ENCODE assay signal across 19 cellular contexts in the genomic region with DNA sequence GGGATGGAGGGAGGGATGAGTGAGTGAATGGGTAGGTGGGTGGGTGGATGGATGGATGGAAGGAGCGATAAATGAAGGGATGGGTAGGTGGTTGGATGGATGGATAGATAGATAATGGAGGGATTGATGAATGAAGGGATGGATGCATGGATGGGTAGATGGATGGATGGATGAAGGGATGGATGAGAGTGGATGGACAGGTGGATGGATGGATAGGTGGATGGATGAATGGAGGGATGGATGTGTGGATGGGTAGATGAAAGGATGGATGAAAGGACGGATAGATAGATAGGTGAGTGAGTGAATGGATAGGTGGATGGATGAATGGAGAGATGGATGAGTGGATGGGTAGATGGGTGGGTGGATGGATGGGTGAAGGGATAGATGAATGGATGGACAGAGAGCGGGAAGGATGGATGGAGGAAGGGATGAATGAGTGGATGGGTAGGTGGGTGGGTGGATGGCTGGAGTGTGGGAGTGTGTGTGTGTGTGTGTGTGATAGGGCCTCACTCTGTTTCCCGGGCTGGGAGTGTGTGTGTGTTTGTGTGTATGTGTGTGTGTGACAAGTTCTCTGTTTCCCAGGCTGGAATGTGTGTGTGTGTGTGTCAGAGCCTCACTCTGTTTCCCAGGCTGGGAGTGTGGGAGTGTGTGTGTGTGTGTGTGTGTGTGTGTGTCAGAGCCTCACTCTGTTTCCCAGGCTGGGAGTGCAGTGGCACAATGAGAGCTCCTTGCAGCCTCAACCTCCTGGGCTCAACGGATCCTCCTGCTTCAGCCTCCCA. TPM values are rescaled to one million over a fixed set of nuclear protein-coding genes. Genes with fewer than 3 reads are reported as not detected.
A peak's percentile ranks its signal among the peaks of the same experiment; 100 is the strongest.
DNase-seq lines count a peak whose midpoint lies in the region; ATAC-seq and TF ChIP-seq lines count a peak whose summit lies in the region.
"Had no signal": no experiment of that assay in that cellular context is flagged by ENCODE, and none has a peak within 500 bp of the region (broad histone marks: within the 10 kb centered on the region; RNA-seq: fewer than 3 reads in every experiment).

No MANE protein-coding gene starts in this region.

- peak overlapping the region; percentile 2 for H3K27ac Mint-ChIP-seq in activated naive CD4-positive, alpha-beta T cell treated with anti-CD3 and anti-CD28 coated beads, Interleukin-2, amount 50 U/mL, for 24 hours
- peak overlapping the region; percentile 43 for H3K27ac Mint-ChIP-seq in activated naive CD8-positive, alpha-beta T cell treated with anti-CD3 and anti-CD28 coated beads for 36 hours
- H3K27ac Mint-ChIP-seq in neural progenitor cell = peak overlapping the region; percentile 79

- TF ChIP-seq CTCF in neural progenitor cell (IDR thresholded peaks at IDR 0.05) = no peak

- H3K9me3 Mint-ChIP-seq in activated naive CD4-positive, alpha-beta T cell treated with anti-CD3 and anti-CD28 coated beads, Interleukin-2, amount 50 U/mL, for 24 hours = no peaks in the 10 kb centered on the region
- no peaks in the 10 kb centered on the region for H3K9me3 Mint-ChIP-seq in activated naive CD8-positive, alpha-beta T cell treated with anti-CD3 and anti-CD28 coated beads for 36 hours
- no peaks in the 10 kb centered on the region for H3K9me3 Mint-ChIP-seq in neural progenitor cell

- H3K4me3 Mint-ChIP-seq in activated naive CD4-positive, alpha-beta T cell treated with anti-CD3 and anti-CD28 coated beads, Interleukin-2, amount 50 U/mL, for 24 hours = no peak overlapping the region
- peak overlapping the region; percentile 7 for H3K4me3 Mint-ChIP-seq in activated naive CD8-positive, alpha-beta T cell treated with anti-CD3 and anti-CD28 coated beads for 36 hours
- H3K4me3 Mint-ChIP-seq in neural progenitor cell = no peak overlapping the region

- no peak overlapping the region for H3K9ac ChIP-seq in neural progenitor cell

- H3K9me3 ChIP-seq in neural progenitor cell (ENCODE audit: low read depth) = no peaks in the 10 kb centered on the region
- H3K9me3 ChIP-seq: breast epithelium, sigmoid colon had no signal

- no peak for ATAC-seq in GM19035 (IDR thresholded peaks at IDR 0.05; ENCODE audit: unreplicated experiment)
- ATAC-seq: HCT116, left cardiac atrium had no signal

- H3K27me3 ChIP-seq in neural progenitor cell = no peaks in the 10 kb centered on the region

- no peaks in the 10 kb centered on the region for H3K27me3 Mint-ChIP-seq in activated naive CD4-positive, alpha-beta T cell treated with anti-CD3 and anti-CD28 coated beads, Interleukin-2, amount 50 U/mL, for 24 hours
- peaks cover 12% of the 10 kb centered on the region for H3K27me3 Mint-ChIP-seq in activated naive CD8-positive, alpha-beta T cell treated with anti-CD3 and anti-CD28 coated beads for 36 hours
- peaks cover 7% of the 10 kb centered on the region for H3K27me3 Mint-ChIP-seq in neural progenitor cell (ENCODE audit: insufficient read depth, low read depth)

- peaks cover 2% of the 10 kb centered on the region for H3K36me3 Mint-ChIP-seq in activated naive CD4-positive, alpha-beta T cell treated with anti-CD3 and anti-CD28 coated beads, Interleukin-2, amount 50 U/mL, for 24 hours
- peaks cover 20% of the 10 kb centered on the region for H3K36me3 Mint-ChIP-seq in activated naive CD8-positive, alpha-beta T cell treated with anti-CD3 and anti-CD28 coated beads for 36 hours
- no peaks in the 10 kb centered on the region for H3K36me3 Mint-ChIP-seq in neural progenitor cell

- no peak overlapping the region for H3K27ac ChIP-seq in neural progenitor cell
- H3K27ac ChIP-seq: breast epithelium, sigmoid colon had no signal

- H2AFZ ChIP-seq in neural progenitor cell (replicated peaks) = no peak overlapping the region

- no peaks in the 10 kb centered on the region for H3K79me2 ChIP-seq in neural progenitor cell (ENCODE audit: low read depth)

- H3K4me1 Mint-ChIP-seq in activated naive CD4-positive, alpha-beta T cell treated with anti-CD3 and anti-CD28 coated beads, Interleukin-2, amount 50 U/mL, for 24 hours = peaks cover 24% of the 10 kb centered on the region
- peaks cover 21% of the 10 kb centered on the region for H3K4me1 Mint-ChIP-seq in activated naive CD8-positive, alpha-beta T cell treated with anti-CD3 and anti-CD28 coated beads for 36 hours
- H3K4me1 Mint-ChIP-seq in neural progenitor cell = no peaks in the 10 kb centered on the region

- H3K4me1 ChIP-seq in neural progenitor cell = no peaks in the 10 kb centered on the region
- H3K4me1 ChIP-seq: sigmoid colon had no signal

- H3K36me3 ChIP-seq in neural progenitor cell = no peaks in the 10 kb centered on the region
- H3K36me3 ChIP-seq: breast epithelium, sigmoid colon had no signal

- no peak overlapping the region for H3K4me2 ChIP-seq in neural progenitor cell

- no peak for DNase-seq in activated naive CD4-positive, alpha-beta T cell treated with Interleukin-2 at 50 U/mL for 16 hours
- no peak for DNase-seq in activated naive CD8-positive, alpha-beta T cell treated with anti-CD3 and anti-CD28 coated beads for 36 hours
- no peak for DNase-seq in neural progenitor cell (ENCODE audit: low spot score)
- DNase-seq in NCI-H82 (lab: John Stamatoyannopoulos, UW) = no peak
- DNase-seq: activated CD4-positive, CD25-positive, alpha-beta regulatory T cell; activated T-cell treated with anti-CD3 and anti-CD28 coated beads, Interleukin-2, amount 50 U/mL, for 48 hours; C1 segment of cervical spinal cord; cortex of kidney; left cardiac atrium; NCI-H1105; NCI-H2081; sigmoid colon; T-helper 9 cell had no signal

- no peak overlapping the region for H3K4me3 ChIP-seq in neural progenitor cell
- H3K4me3 ChIP-seq: breast epithelium, sigmoid colon had no signal

- H3F3A ChIP-seq in neural progenitor cell (ENCODE audit: low read depth) = no peaks in the 10 kb centered on the region

- H4K20me1 ChIP-seq in neural progenitor cell (ENCODE audit: low read depth) = no peaks in the 10 kb centered on the region

RNA-seq across cellular contexts. Expression of a gene that starts 2.1 kb away (rescaled TPM):
- under 1 TPM; 0.20 to 0.31 TPM for total RNA-seq in activated naive CD8-positive, alpha-beta T cell treated with anti-CD3 and anti-CD28 coated beads for 36 hours
- not detected in 2 replicates for total RNA-seq in neural progenitor cell (ENCODE audit: low replicate concordance)
- total RNA-seq: breast epithelium, glomerular endothelial cell, sigmoid colon, SK-MEL-5 had no signal

RNA-seq across cellular contexts. Expression of a gene that starts 25.7 kb away (rescaled TPM):
- total RNA-seq in activated naive CD8-positive, alpha-beta T cell treated with anti-CD3 and anti-CD28 coated beads for 36 hours = under 1 TPM; 0.50 to 0.54 TPM
- total RNA-seq in neural progenitor cell (ENCODE audit: low replicate concordance) = 0.40 and 0.92 TPM in 2 replicates
- total RNA-seq: glomerular endothelial cell, SK-MEL-5 had no signal

RNA-seq across cellular contexts. Expression of a gene that starts 40.9 kb away (rescaled TPM):
- total RNA-seq in activated naive CD8-positive, alpha-beta T cell treated with anti-CD3 and anti-CD28 coated beads for 36 hours = 100 to 1,000 TPM; 147 to 148 TPM
- total RNA-seq in neural progenitor cell (ENCODE audit: low replicate concordance) = not detected in 2 replicates
- total RNA-seq: SK-MEL-5 had no signal

RNA-seq across cellular contexts. Expression of a gene that starts 53.4 kb away (rescaled TPM):
- 100 to 1,000 TPM; 148 to 151 TPM for total RNA-seq in activated naive CD8-positive, alpha-beta T cell treated with anti-CD3 and anti-CD28 coated beads for 36 hours
- 43.2 and 82.1 TPM in 2 replicates for total RNA-seq in neural progenitor cell (ENCODE audit: low replicate concordance)

RNA-seq across cellular contexts. Expression of a gene that starts 55.0 kb away (rescaled TPM):
- under 1 TPM in 1 of 2 experiments, not detected in 1; 0.31 TPM for total RNA-seq in activated naive CD8-positive, alpha-beta T cell treated with anti-CD3 and anti-CD28 coated beads for 36 hours
- total RNA-seq in neural progenitor cell (ENCODE audit: low replicate concordance) = 1.2 and 2.6 TPM in 2 replicates
- total RNA-seq: glomerular endothelial cell, sigmoid colon, SK-MEL-5 had no signal

Comparison
In these comparisons a context has a peak if more than half of its experiments do, and no peak if none do; other contexts are left out.
1. H3K27ac Mint-ChIP-seq: peak in every context shown above with its lines; median percentile 79 in neural progenitor cell; 43 in activated naive CD8-positive, alpha-beta T cell treated with anti-CD3 and anti-CD28 coated beads for 36 hours; 2 in activated naive CD4-positive, alpha-beta T cell treated with anti-CD3 and anti-CD28 coated beads, Interleukin-2, amount 50 U/mL, for 24 hours.
2. RNA of a gene that starts 40.9 kb away (total RNA-seq): 147 to 148 TPM in activated naive CD8-positive, alpha-beta T cell treated with anti-CD3 and anti-CD28 coated beads for 36 hours; not detected in neural progenitor cell; every median in the first group is over 100 times any median in the second.